ENCODE assay signal across 2 cellular contexts in genomic region chr9:35570709-35571108, GRCh38.
TF ChIP-seq lines count a peak whose summit lies in the region.

No MANE protein-coding gene starts in this region.

TF ChIP-seq in GM12878, 131 proteins besides CTCF, POLR2A, EP300 and RAD21:
- no peak for TF ChIP-seq SP1 (IDR thresholded peaks at IDR 0.05; ENCODE audit: low read depth, low read length)
- peak in 1 of 2 experiments; percentile 53; a peak in 1 of 4 replicates for TF ChIP-seq CEBPB (IDR thresholded peaks at IDR 0.05; ENCODE audit: borderline replicate concordance in 1 of 2, low read depth in 2 of 2, low read length in 2 of 2)
- TF ChIP-seq LARP7 (IDR thresholded peaks at IDR 0.05): no peak
- no peak for TF ChIP-seq KLF5 (IDR thresholded peaks at IDR 0.05; ENCODE audit: partially characterized antibody)
- TF ChIP-seq SMAD1 (IDR thresholded peaks at IDR 0.05; ENCODE audit: low read depth, partially characterized antibody): no peak
- no peak for TF ChIP-seq IRF3 (IDR thresholded peaks at IDR 0.05)
- TF ChIP-seq EED (IDR thresholded peaks at IDR 0.05; ENCODE audit: low read depth): peak; percentile 48; the same call in 1 of the 2 replicates
- TF ChIP-seq RUNX3 (IDR thresholded peaks at IDR 0.05; ENCODE audit: low read length): peak; percentile 60; the same call in 1 of the 2 replicates
- 0 out of 2 replicates have a peak, but pooled peaks have one; percentile 10 for TF ChIP-seq GABPA (IDR thresholded peaks at IDR 0.05; ENCODE audit: low read depth)
- TF ChIP-seq CREM (IDR thresholded peaks at IDR 0.05; ENCODE audit: low read depth): peak; percentile 32; the same call in 1 of the 2 replicates
- TF ChIP-seq ZNF384 (IDR thresholded peaks at IDR 0.05; ENCODE audit: borderline replicate concordance, low read depth, low read length): no peak
- no peak for TF ChIP-seq NKRF (conservative IDR thresholded peaks at IDR 0.05)
- no peak for TF ChIP-seq MXI1 (IDR thresholded peaks at IDR 0.05; ENCODE audit: low read depth, low read length)
- peak; percentile 57 for TF ChIP-seq CREB1 (IDR thresholded peaks at IDR 0.05; ENCODE audit: low read depth)
- TF ChIP-seq E4F1 (IDR thresholded peaks at IDR 0.05; ENCODE audit: borderline replicate concordance, partially characterized antibody): no peak
- no peak for TF ChIP-seq ZNF207 (IDR thresholded peaks at IDR 0.05; ENCODE audit: borderline replicate concordance)
- no peak for TF ChIP-seq MEF2B (IDR thresholded peaks at IDR 0.05; ENCODE audit: partially characterized antibody, poor library complexity, severe bottlenecking)
- TF ChIP-seq SKIL (IDR thresholded peaks at IDR 0.05; ENCODE audit: low read depth, poor library complexity, severe bottlenecking): no peak

TF ChIP-seq in HepG2, 621 proteins besides CTCF, POLR2A, EP300 and RAD21:
- no peak for TF ChIP-seq RFX3 (CRISPR knock-in tag; IDR thresholded peaks at IDR 0.05)
- TF ChIP-seq SIX1 (CRISPR knock-in tag; IDR thresholded peaks at IDR 0.05; ENCODE audit: borderline replicate concordance): no peak
- no peak for TF ChIP-seq ZNF543 (CRISPR knock-in tag; IDR thresholded peaks at IDR 0.05)
- no peak for TF ChIP-seq SAP130 (CRISPR knock-in tag; IDR thresholded peaks at IDR 0.05; ENCODE audit: low read depth)
- no peak for TF ChIP-seq ZNF770 (CRISPR knock-in tag; IDR thresholded peaks at IDR 0.05)
